33 cellular contexts compared by ENCODE assay signal in genomic region chr17:55484575-55484974, GRCh38. TPM values are rescaled to one million over a fixed set of nuclear protein-coding genes. Genes with fewer than 3 reads are reported as not detected.
"Had no signal": no experiment of that assay in that cellular context is flagged by ENCODE, and none has a peak within 500 bp of the region (broad histone marks: within the 10 kb centered on the region; RNA-seq: fewer than 3 reads in every experiment).

No MANE protein-coding gene starts in this region.

- H3K27ac ChIP-seq: ascending aorta, breast epithelium, coronary artery, dorsolateral prefrontal cortex, esophagus muscularis mucosa, gastroesophageal sphincter, heart right ventricle, WERI-Rb-1 had no signal

- H3K4me1 ChIP-seq: ascending aorta, breast epithelium had no signal

- DNase-seq: activated B cell treated with CpG ODN at 0.5 μM for 24 hours; activated CD4-positive, alpha-beta T cell treated with anti-CD3 and anti-CD28 coated beads for 48 hours; activated CD4-positive, alpha-beta T cell treated with anti-CD3 and anti-CD28 coated beads, Interleukin-2, amount 50 U/mL, for 1 hour; activated CD4-positive, alpha-beta T cell treated with anti-CD3 and anti-CD28 coated beads, Interleukin-2, amount 50 U/mL, for 48 hours; activated CD8-positive, alpha-beta memory T cell treated with anti-CD3 and anti-CD28 coated beads for 24 hours; activated CD8-positive, alpha-beta T cell treated with anti-CD3 and anti-CD28 coated beads for 36 hours; activated gamma-delta T cell; activated naive CD4-positive, alpha-beta T cell; activated naive CD4-positive, alpha-beta T cell treated with anti-CD3 and anti-CD28 coated beads, Interleukin-2, amount 10 ng/mL, durations not matched to agents 7 days and 5 days; activated naive CD8-positive, alpha-beta T cell treated with anti-CD3 and anti-CD28 coated beads, Interleukin-2, amount 10 ng/mL, durations not matched to agents 7 days and 5 days; activated T-cell treated with anti-CD3 and anti-CD28 coated beads, Interleukin-2, amount 50 U/mL, for 1 hour; activated T-cell treated with anti-CD3 and anti-CD28 coated beads, Interleukin-2, amount 50 U/mL, for 48 hours; dorsolateral prefrontal cortex; effector memory CD4-positive, alpha-beta T cell; endodermal cell; erythroblast; foreskin melanocyte; heart right ventricle; T-helper 1 cell; T-helper 17 cell; T1000; WERI-Rb-1 had no signal

- H3K4me3 ChIP-seq: ascending aorta, breast epithelium, coronary artery, dorsolateral prefrontal cortex, esophagus muscularis mucosa, gastroesophageal sphincter, heart right ventricle had no signal

- H3K36me3 ChIP-seq: ascending aorta, breast epithelium, esophagus muscularis mucosa, gastroesophageal sphincter, heart right ventricle, WERI-Rb-1 had no signal

- H3K9me3 ChIP-seq: ascending aorta, breast epithelium, esophagus muscularis mucosa, gastroesophageal sphincter, heart right ventricle had no signal

- H3K27me3 ChIP-seq: ascending aorta, breast epithelium, dorsolateral prefrontal cortex, esophagus muscularis mucosa, gastroesophageal sphincter, heart right ventricle had no signal

- ATAC-seq: activated CD4-positive, CD25-positive, alpha-beta regulatory T cell treated with anti-CD3 and anti-CD28 coated beads, Interleukin-2, amount 50 U/mL, for 24 hours; activated CD8-positive, alpha-beta T cell treated with anti-CD3 and anti-CD28 coated beads for 36 hours; activated naive CD4-positive, alpha-beta T cell treated with anti-CD3 and anti-CD28 coated beads, Interleukin-2, amount 50 U/mL, for 72 hours; gastroesophageal sphincter; heart right ventricle; T-helper 17 cell had no signal

RNA-seq across cellular contexts. Expression of gene SMIM36, which starts 26.7 kb away (rescaled TPM):
- total RNA-seq: activated B cell treated with CpG ODN at 0.5 μM for 24 hours; activated CD8-positive, alpha-beta T cell treated with anti-CD3 and anti-CD28 coated beads for 36 hours; activated naive CD4-positive, alpha-beta T cell treated with anti-CD3 and anti-CD28 coated beads, Interleukin-2, amount 50 U/mL, for 72 hours; activated naive CD8-positive, alpha-beta T cell treated with anti-CD3 and anti-CD28 coated beads, Interleukin-2, amount 10 ng/mL, durations not matched to agents 7 days and 5 days; activated T-helper 1 cell treated with anti-CD3 and anti-CD28 coated beads, Interleukin-12 subunit alpha, Interleukin-12 subunit beta, Interleukin-2, Interleukin-4 antibody, amounts not matched to agents 30 ng/mL and 10 ng/mL and 1 ng/mL, durations not matched to agents 14 hours and 24 hours and 36 hours; ascending aorta; breast epithelium; cardiac septum; cerebellum; endodermal cell; esophagus muscularis mucosa; gastroesophageal sphincter; glomerular endothelial cell; heart right ventricle had no signal
- polyA plus RNA-seq: heart right ventricle had no signal
